In the genomic region with DNA sequence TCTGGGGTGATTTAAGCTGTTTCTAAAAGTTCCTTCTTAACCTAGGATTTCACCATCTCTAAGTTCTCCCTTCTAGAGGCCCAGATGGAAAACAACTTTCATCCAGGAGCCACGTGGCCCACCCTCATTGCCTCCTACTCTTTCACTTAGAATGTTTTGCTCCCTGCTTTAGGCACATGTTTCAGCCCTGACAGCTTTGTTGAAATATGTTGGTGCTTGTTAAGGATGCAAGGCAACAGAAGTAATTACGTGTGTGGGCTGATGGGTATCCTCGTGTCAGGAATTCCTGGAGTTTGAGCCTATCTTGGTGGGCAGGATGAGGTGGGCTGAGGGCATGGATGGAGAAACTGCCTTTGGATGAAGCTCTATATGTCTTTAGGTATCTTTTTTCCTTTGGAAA, we compare ENCODE assay signal across 20 cellular contexts.
"Had no signal": no experiment of that assay in that cellular context is flagged by ENCODE, and none has a peak within 500 bp of the region (broad histone marks: within the 10 kb centered on the region; RNA-seq: fewer than 3 reads in every experiment).

No MANE protein-coding gene starts in this region.

- H3K4me1 ChIP-seq: lower lobe of right lung, pancreas, transverse colon, vagina had no signal

- H3K36me3 Mint-ChIP-seq: activated CD4-positive, alpha-beta memory T cell treated with anti-CD3 and anti-CD28 coated beads for 36 hours; activated naive CD4-positive, alpha-beta T cell treated with anti-CD3 and anti-CD28 coated beads, Interleukin-2, amount 10 ng/mL, durations not matched to agents 7 days and 5 days; naive thymus-derived CD4-positive, alpha-beta T cell; stimulated activated effector memory CD8-positive, alpha-beta T cell treated with anti-CD3 and anti-CD28 coated beads, Interleukin-12 subunit alpha, Interleukin-12 subunit beta, amount 100 ng/mL, for 72 hours had no signal

- H3K4me1 Mint-ChIP-seq: activated naive CD4-positive, alpha-beta T cell treated with anti-CD3 and anti-CD28 coated beads, Interleukin-2, amount 10 ng/mL, durations not matched to agents 7 days and 5 days; naive thymus-derived CD4-positive, alpha-beta T cell; stimulated activated effector memory CD8-positive, alpha-beta T cell treated with anti-CD3 and anti-CD28 coated beads, Interleukin-12 subunit alpha, Interleukin-12 subunit beta, amount 100 ng/mL, for 72 hours; T-helper 17 cell had no signal

- H3K27ac ChIP-seq: body of pancreas, cardiac muscle cell, epithelial cell of prostate, heart right ventricle, lower lobe of right lung, pancreas, transverse colon, vagina had no signal

- H3K27me3 Mint-ChIP-seq: activated CD4-positive, alpha-beta memory T cell treated with anti-CD3 and anti-CD28 coated beads for 36 hours; activated naive CD4-positive, alpha-beta T cell treated with anti-CD3 and anti-CD28 coated beads, Interleukin-2, amount 10 ng/mL, durations not matched to agents 7 days and 5 days; naive thymus-derived CD4-positive, alpha-beta T cell had no signal

- DNase-seq: activated CD4-positive, alpha-beta memory T cell treated with anti-CD3 and anti-CD28 coated beads for 36 hours; activated CD4-positive, alpha-beta T cell treated with anti-CD3 and anti-CD28 coated beads for 48 hours; activated effector memory CD4-positive, alpha-beta T cell treated with Interleukin-2 at 50 U/mL for 16 hours; activated naive CD4-positive, alpha-beta T cell treated with anti-CD3 and anti-CD28 coated beads, Interleukin-2, amount 10 ng/mL, durations not matched to agents 7 days and 5 days; activated T-cell treated with anti-CD3 and anti-CD28 coated beads, Interleukin-2, amount 50 U/mL, for 72 hours; body of pancreas; heart right ventricle; left colon; lower lobe of right lung; naive thymus-derived CD4-positive, alpha-beta T cell; pancreas; right cardiac atrium; stimulated activated CD4-positive, alpha-beta T cell treated with anti-CD3 and anti-CD28 coated beads, Interleukin-2, amount 100 ng/mL, for 24 hours; stimulated activated naive CD8-positive, alpha-beta T cell treated with anti-CD3 and anti-CD28 coated beads, Interleukin-15, amount 100 ng/mL, for 72 hours; T-helper 17 cell; transverse colon had no signal

- H3K9me3 ChIP-seq: body of pancreas, heart right ventricle, lower lobe of right lung, pancreas, transverse colon, vagina had no signal

- ATAC-seq: activated T-cell treated with anti-CD3 and anti-CD28 coated beads, Interleukin-2, amount 50 U/mL, for 72 hours; body of pancreas; heart right ventricle; left colon; lower lobe of right lung; naive thymus-derived CD4-positive, alpha-beta T cell; pancreas; right cardiac atrium; stimulated activated effector memory CD8-positive, alpha-beta T cell treated with anti-CD3 and anti-CD28 coated beads, Interleukin-12 subunit alpha, Interleukin-12 subunit beta, amount 100 ng/mL, for 72 hours; stimulated activated naive CD8-positive, alpha-beta T cell treated with anti-CD3 and anti-CD28 coated beads, Interleukin-15, amount 100 ng/mL, for 72 hours; T-helper 17 cell had no signal

- H3K4me3 Mint-ChIP-seq: activated CD4-positive, alpha-beta memory T cell treated with anti-CD3 and anti-CD28 coated beads for 36 hours; activated naive CD4-positive, alpha-beta T cell treated with anti-CD3 and anti-CD28 coated beads, Interleukin-2, amount 10 ng/mL, durations not matched to agents 7 days and 5 days; activated T-cell treated with anti-CD3 and anti-CD28 coated beads, Interleukin-2, amount 50 U/mL, for 72 hours; naive thymus-derived CD4-positive, alpha-beta T cell; stimulated activated effector memory CD8-positive, alpha-beta T cell treated with anti-CD3 and anti-CD28 coated beads, Interleukin-12 subunit alpha, Interleukin-12 subunit beta, amount 100 ng/mL, for 72 hours; stimulated activated naive CD8-positive, alpha-beta T cell treated with anti-CD3 and anti-CD28 coated beads, Interleukin-15, amount 100 ng/mL, for 72 hours; T-helper 17 cell had no signal

- H3K27me3 ChIP-seq: body of pancreas, cardiac muscle cell, pancreas, transverse colon, vagina had no signal

- H3K9me3 Mint-ChIP-seq: activated CD4-positive, alpha-beta memory T cell treated with anti-CD3 and anti-CD28 coated beads for 36 hours; activated naive CD4-positive, alpha-beta T cell treated with anti-CD3 and anti-CD28 coated beads, Interleukin-2, amount 10 ng/mL, durations not matched to agents 7 days and 5 days; activated T-cell treated with anti-CD3 and anti-CD28 coated beads, Interleukin-2, amount 50 U/mL, for 72 hours; stimulated activated effector memory CD8-positive, alpha-beta T cell treated with anti-CD3 and anti-CD28 coated beads, Interleukin-12 subunit alpha, Interleukin-12 subunit beta, amount 100 ng/mL, for 72 hours; stimulated activated naive CD8-positive, alpha-beta T cell treated with anti-CD3 and anti-CD28 coated beads, Interleukin-15, amount 100 ng/mL, for 72 hours had no signal

- H3K4me3 ChIP-seq: body of pancreas, cardiac muscle cell, heart right ventricle, lower lobe of right lung, pancreas, transverse colon, vagina had no signal

- H3K36me3 ChIP-seq: cardiac muscle cell, heart right ventricle, lower lobe of right lung, pancreas, transverse colon, vagina had no signal

- H3K27ac Mint-ChIP-seq: activated CD4-positive, alpha-beta memory T cell treated with anti-CD3 and anti-CD28 coated beads for 36 hours; activated naive CD4-positive, alpha-beta T cell treated with anti-CD3 and anti-CD28 coated beads, Interleukin-2, amount 10 ng/mL, durations not matched to agents 7 days and 5 days; activated T-cell treated with anti-CD3 and anti-CD28 coated beads, Interleukin-2, amount 50 U/mL, for 72 hours; naive thymus-derived CD4-positive, alpha-beta T cell; stimulated activated effector memory CD8-positive, alpha-beta T cell treated with anti-CD3 and anti-CD28 coated beads, Interleukin-12 subunit alpha, Interleukin-12 subunit beta, amount 100 ng/mL, for 72 hours; stimulated activated naive CD8-positive, alpha-beta T cell treated with anti-CD3 and anti-CD28 coated beads, Interleukin-15, amount 100 ng/mL, for 72 hours; T-helper 17 cell had no signal
